8 cellular contexts compared by ENCODE assay signal in genomic region chr1:43582162-43582566, GRCh38. TPM values are rescaled to one million over a fixed set of nuclear protein-coding genes. Genes with fewer than 3 reads are reported as not detected.
DNase-seq lines count a peak whose midpoint lies in the region; ATAC-seq and TF ChIP-seq lines count a peak whose summit lies in the region.

No MANE protein-coding gene starts in this region.

- H3K9me3 Mint-ChIP-seq in activated CD8-positive, alpha-beta T cell treated with anti-CD3 and anti-CD28 coated beads for 36 hours, result no peaks in the 10 kb centered on the region

- no peak overlapping the region for H3K9ac ChIP-seq in BLaER1

- TF ChIP-seq CTCF in activated CD8-positive, alpha-beta T cell treated with anti-CD3 and anti-CD28 coated beads for 36 hours (IDR thresholded peaks at IDR 0.05), result no peak
- TF ChIP-seq CTCF in fibroblast of villous mesenchyme (IDR thresholded peaks at IDR 0.05; ENCODE audit: insufficient read depth, low read depth, low read length), result no peak

- CTCF ChIA-PET in activated CD8-positive, alpha-beta T cell treated with anti-CD3 and anti-CD28 coated beads for 36 hours (lab: Charles Lee), result interaction anchor here (1.1 kb wide), 1 partner anchor 53 kb away, joined by 3 read pairs; no protein-coding TSS in a partner anchor

- H3K4me2 ChIP-seq in BLaER1, result peak overlapping the region; percentile 22; the same call in 1 of the 2 replicates

- ATAC-seq in GM19351 (IDR thresholded peaks at IDR 0.05; ENCODE audit: unreplicated experiment) (peak; percentile 83), HG02885 (IDR thresholded peaks at IDR 0.05; ENCODE audit: poor library complexity, unreplicated experiment) (no peak)
- peak; percentile 98 for ATAC-seq in activated CD8-positive, alpha-beta T cell treated with anti-CD3 and anti-CD28 coated beads for 36 hours

- no peak overlapping the region for H3K27ac ChIP-seq in BLaER1

- H3K4me1 Mint-ChIP-seq in activated CD8-positive, alpha-beta T cell treated with anti-CD3 and anti-CD28 coated beads for 36 hours (ENCODE audit: low read depth), result peaks cover 7% of the 10 kb centered on the region

- H3K36me3 ChIP-seq in BLaER1, result peaks cover 70% of the 10 kb centered on the region

- H3K4me3 Mint-ChIP-seq in activated CD8-positive, alpha-beta T cell treated with anti-CD3 and anti-CD28 coated beads for 36 hours, result no peak overlapping the region

- intact Hi-C loops in activated CD8-positive, alpha-beta T cell treated with anti-CD3 and anti-CD28 coated beads for 36 hours (cut with micrococcal nuclease), result no loop called here

- peak overlapping the region; percentile 32 for H3K27ac Mint-ChIP-seq in activated CD8-positive, alpha-beta T cell treated with anti-CD3 and anti-CD28 coated beads for 36 hours

- POLR2A ChIA-PET in activated CD8-positive, alpha-beta T cell treated with anti-CD3 and anti-CD28 coated beads for 36 hours (lab: Charles Lee), result interaction anchor here (1.0 to 1.6 kb wide), 4 partner anchors 10 to 71 kb away, joined by 3 to 6 read pairs (median 4); no protein-coding TSS in a partner anchor

- H3K27me3 Mint-ChIP-seq in activated CD8-positive, alpha-beta T cell treated with anti-CD3 and anti-CD28 coated beads for 36 hours, result no peaks in the 10 kb centered on the region

- H3K4me3 ChIP-seq in BLaER1 (no peak overlapping the region), fibroblast of villous mesenchyme (ENCODE audit: low read depth, low read length) (no peak overlapping the region)

- H3K27me3 ChIP-seq in BLaER1, result no peaks in the 10 kb centered on the region

- peaks cover 13% of the 10 kb centered on the region for H3K4me1 ChIP-seq in BLaER1

- no peaks in the 10 kb centered on the region for H4K20me1 ChIP-seq in BLaER1

- H3K9me3 ChIP-seq in BLaER1, result no peaks in the 10 kb centered on the region

- DNase-seq in NCI-H146 treated with DMSO at 0.1 percent for 48 hours (lab: John Stamatoyannopoulos, UW; ENCODE audit: unreplicated experiment), result peak; percentile 11
- peak; percentile 86 for DNase-seq in activated CD8-positive, alpha-beta T cell treated with anti-CD3 and anti-CD28 coated beads for 36 hours
- peak; percentile 92 for DNase-seq in fibroblast of villous mesenchyme (ENCODE audit: low read depth)
- peak; percentile 65 for DNase-seq in stimulated activated CD4-positive, alpha-beta T cell treated with anti-CD3 and anti-CD28 coated beads, Interleukin-15, amount 100 ng/mL, for 24 hours
- no peak for DNase-seq in cerebellar cortex (ENCODE audit: low spot score)

- H3K36me3 Mint-ChIP-seq in activated CD8-positive, alpha-beta T cell treated with anti-CD3 and anti-CD28 coated beads for 36 hours (ENCODE audit: low read depth), result no peaks in the 10 kb centered on the region

RNA-seq across cellular contexts. Expression of gene PTPRF, which starts 51.5 kb away (rescaled TPM):
- total RNA-seq in activated CD8-positive, alpha-beta T cell treated with anti-CD3 and anti-CD28 coated beads for 36 hours, result 1 to 10 TPM; 3.8 to 4.5 TPM
- 42.7 and 53.8 TPM in 2 replicates for total RNA-seq in fibroblast of villous mesenchyme
